ENCODE assay signal across 15 cellular contexts in the genomic region with DNA sequence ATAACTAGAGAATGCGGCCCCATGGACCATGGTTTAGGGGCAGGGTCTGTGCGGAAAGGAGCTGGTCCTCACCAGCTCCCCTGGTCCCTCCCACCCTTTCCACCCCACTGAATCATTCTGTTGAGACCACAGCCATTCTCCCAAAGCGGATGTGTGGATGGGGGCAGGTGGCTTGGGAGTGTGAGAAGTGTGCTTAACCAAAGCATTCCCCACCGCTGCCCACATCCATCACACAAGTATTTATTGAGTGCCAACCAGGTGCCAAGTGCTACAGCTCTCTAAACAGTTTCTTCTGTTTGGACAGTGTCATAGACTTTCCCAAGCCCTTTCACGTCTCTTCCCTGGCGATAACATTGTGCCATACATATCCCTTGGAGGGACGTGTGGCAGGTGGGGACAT. TPM values are rescaled to one million over a fixed set of nuclear protein-coding genes. Genes with fewer than 3 reads are reported as not detected.
DNase-seq lines count a peak whose midpoint lies in the region; ATAC-seq and TF ChIP-seq lines count a peak whose summit lies in the region.
"Had no signal": no experiment of that assay in that cellular context is flagged by ENCODE, and none has a peak within 500 bp of the region (broad histone marks: within the 10 kb centered on the region; RNA-seq: fewer than 3 reads in every experiment).

No MANE protein-coding gene starts in this region.

- TF ChIP-seq CTCF in SK-N-SH (IDR thresholded peaks at IDR 0.05) (no peak), transverse colon (IDR thresholded peaks at IDR 0.05) (no peak), CD14-positive monocyte (IDR thresholded peaks at IDR 0.05) (no peak)

- peak overlapping the region; percentile 90 to 98 for H3K27ac ChIP-seq in SK-N-SH (ENCODE audit: low read depth in 2 of 2, low read length in 1 of 2)
- H3K27ac ChIP-seq in mesodermal cell (ENCODE audit: low read depth, low read length, severe bottlenecking), result peak overlapping the region; percentile 87
- H3K27ac ChIP-seq in transverse colon, result peak overlapping the region; percentile 83 to 96 (median 85)

- TF ChIP-seq POLR2A in transverse colon (IDR thresholded peaks at IDR 0.05), result no peak

- WGBS in SK-N-SH (ENCODE audit: low lambda C conversion rate), result 84% methylated on average over 7 of the region's 7 CpGs
- 94 to 96% methylated on average over 3 to 5 of the region's 7 CpGs for WGBS in mesodermal cell (ENCODE audit: insufficient coverage in 2 of 2), 2 experiments
- WGBS in transverse colon (ENCODE audit: low coverage in 1 of 2), 2 donors, result 60 to 74% methylated on average over 3 to 7 of the region's 7 CpGs

- no peak overlapping the region for H3K4me3 ChIP-seq in SK-N-SH (ENCODE audit: low read depth in 2 of 2, low read length in 1 of 2)
- peak overlapping the region; percentile 4 for H3K4me3 ChIP-seq in adipocyte (ENCODE audit: low read length)
- H3K4me3 ChIP-seq in mesodermal cell (ENCODE audit: extremely low read depth, insufficient read depth, low read length, poor library complexity, severe bottlenecking), result no peak overlapping the region
- H3K4me3 ChIP-seq in transverse colon, result no peak overlapping the region
- no peak overlapping the region for H3K4me3 ChIP-seq in HAP-1
- H3K4me3 ChIP-seq: skin epidermis had no signal

- H3K36me3 Mint-ChIP-seq in CD14-positive monocyte, result no peaks in the 10 kb centered on the region

- H3K4me1 ChIP-seq in SK-N-SH (ENCODE audit: control insufficient read depth in 1 of 2, insufficient read depth in 2 of 2, low read depth in 1 of 2, low read length in 1 of 2) (peaks cover 29 to 38% of the 10 kb centered on the region in 2 experiments), adipocyte (ENCODE audit: control insufficient read depth, insufficient read depth, low read length) (peaks cover 28% of the 10 kb centered on the region), mesodermal cell (ENCODE audit: control insufficient read depth, insufficient read depth, low read length, poor library complexity, severe bottlenecking) (peaks cover 43% of the 10 kb centered on the region), transverse colon (peaks cover 0 to 14% (median 3%) of the 10 kb centered on the region in 4 donors), HAP-1 (no peaks in the 10 kb centered on the region)

- H4K20me1 ChIP-seq in SK-N-SH (ENCODE audit: insufficient read depth), result no peaks in the 10 kb centered on the region

- DNase-seq in SK-N-SH, result no peak
- DNase-seq in adipocyte (ENCODE audit: low read depth), result no peak
- no peak for DNase-seq in transverse colon
- no peak for DNase-seq in CD14-positive monocyte (ENCODE audit: low spot score)
- DNase-seq in NCI-H526 (lab: John Stamatoyannopoulos, UW), result no peak
- no peak for DNase-seq in HAP-1 (ENCODE audit: low spot score in 2 of 2)
- DNase-seq: 8988T; activated effector memory CD4-positive, alpha-beta T cell treated with anti-CD3 and anti-CD28 coated beads, Interleukin-2, amount 50 U/mL, for 16 hours; cerebellar nuclear complex; NCI-H187 had no signal

- 0 out of 2 replicates have a peak, but pooled peaks cover 9% of the 10 kb centered on the region for H3K79me2 ChIP-seq in SK-N-SH (ENCODE audit: insufficient read depth)

- intact Hi-C loops in transverse colon (cut with DNase I; ENCODE audit: low total_unique reads), result loop anchor here (5.0 kb wide), 1 partner anchor 47 kb away; no protein-coding TSS in a partner anchor
- intact Hi-C loops in CD14-positive monocyte (cut with micrococcal nuclease), result no loop called here

- H3K36me3 ChIP-seq in SK-N-SH (replicated peaks in 1 of 2; ENCODE audit: control insufficient read depth in 1 of 2, insufficient read depth in 2 of 2, low read length in 1 of 2), result peaks cover 33 to 44% of the 10 kb centered on the region in 2 experiments
- no peaks in the 10 kb centered on the region for H3K36me3 ChIP-seq in adipocyte (ENCODE audit: control insufficient read depth, insufficient read depth, low read length, severe bottlenecking)
- H3K36me3 ChIP-seq in mesodermal cell (ENCODE audit: control insufficient read depth, insufficient read depth, low read length), result peaks cover 38% of the 10 kb centered on the region
- H3K36me3 ChIP-seq in transverse colon, result no peaks in the 10 kb centered on the region
- 0 out of 2 replicates have a peak, but pooled peaks cover under 1% of the 10 kb centered on the region for H3K36me3 ChIP-seq in HAP-1 (replicated peaks)

- no peaks in the 10 kb centered on the region for H3K9me2 ChIP-seq in SK-N-SH

- H3K9me3 Mint-ChIP-seq in CD14-positive monocyte, result peaks cover 0 to under 1% (median 0%) of the 10 kb centered on the region in 7 donors
- H3K9me3 Mint-ChIP-seq: IgD-negative memory B cell had no signal

- H3K27ac Mint-ChIP-seq in CD14-positive monocyte, result peak overlapping the region in 1 of 7 donors; percentile 15
- H3K27ac Mint-ChIP-seq: IgD-negative memory B cell had no signal

- H3K4me3 Mint-ChIP-seq in CD14-positive monocyte, result no peak overlapping the region
- H3K4me3 Mint-ChIP-seq: IgD-negative memory B cell had no signal

- CTCF ChIA-PET in SK-N-SH (lab: Yijun Ruan, JAX), result interaction anchor here (0.8 to 10.9 kb wide), 10 partner anchors 13 to 159 kb away, joined by 3 to 159 read pairs (median 16); a partner anchor contains a TSS

- H3K27me3 ChIP-seq in SK-N-SH (ENCODE audit: insufficient read depth) (no peaks in the 10 kb centered on the region), adipocyte (replicated peaks; ENCODE audit: control insufficient read depth, insufficient read depth, low read length) (no peaks in the 10 kb centered on the region), transverse colon (peaks cover 20% of the 10 kb centered on the region), HAP-1 (ENCODE audit: low read depth) (no peaks in the 10 kb centered on the region)

- TF ChIP-seq RAD21 in SK-N-SH (IDR thresholded peaks at IDR 0.05; ENCODE audit: low read length), result no peak

- H2AFZ ChIP-seq in SK-N-SH (ENCODE audit: low read depth), result no peak overlapping the region

- in situ Hi-C loops in transverse colon (cut with MboI; ENCODE audit: low pct_ligation_motif_present in 1 of 4, low pct_unique_long_range_greater_than_20kb in 1 of 4, low sequenced_read_pairs in 3 of 4) (no loop called here), HAP-1 (cut with MboI; ENCODE audit: low sequenced_read_pairs) (no loop called here)

- H3K9me3 ChIP-seq in SK-N-SH (no peaks in the 10 kb centered on the region), adipocyte (ENCODE audit: control insufficient read depth, low read length) (no peaks in the 10 kb centered on the region), mesodermal cell (ENCODE audit: control insufficient read depth, low read length) (no peaks in the 10 kb centered on the region), transverse colon (no peaks in the 10 kb centered on the region), HAP-1 (no peaks in the 10 kb centered on the region)

- H3K9ac ChIP-seq in SK-N-SH (no peak overlapping the region), adipocyte (ENCODE audit: low read length) (peak overlapping the region; percentile 86)

- H3K4me2 ChIP-seq in SK-N-SH, result peak overlapping the region; percentile 72

- no peak for TF ChIP-seq EP300 in SK-N-SH (IDR thresholded peaks at IDR 0.05; ENCODE audit: borderline replicate concordance in 1 of 2, low read depth in 1 of 2, low read length in 1 of 2)
- TF ChIP-seq EP300 in transverse colon (IDR thresholded peaks at IDR 0.05; ENCODE audit: low read depth), result peak; percentile 2

- H3K27me3 Mint-ChIP-seq in CD14-positive monocyte (ENCODE audit: low read depth in 3 of 3), result peaks cover 24 to 28% (median 25%) of the 10 kb centered on the region in 3 donors

- POLR2A ChIA-PET in SK-N-SH (lab: Yijun Ruan, JAX), result interaction anchor here (1.3 to 1.8 kb wide), 5 partner anchors 18 to 75 kb away, joined by 3 to 8 read pairs (median 5); no protein-coding TSS in a partner anchor

- H3K4me1 Mint-ChIP-seq in CD14-positive monocyte, result peaks cover 8% of the 10 kb centered on the region

- H3F3A ChIP-seq in SK-N-SH (replicated peaks; ENCODE audit: insufficient read depth), result peaks cover 23% of the 10 kb centered on the region

- no peak for ATAC-seq in SK-N-SH treated with all-trans-retinoic acid at 6 μM for 48 hours

TF ChIP-seq in SK-N-SH, 30 proteins besides CTCF, POLR2A, EP300 and RAD21 (continues in another document):
- TF ChIP-seq GABPA (IDR thresholded peaks at IDR 0.05; ENCODE audit: low read depth) (no peak), NRF1 (IDR thresholded peaks at IDR 0.05; ENCODE audit: low read depth, low read length) (no peak), FOSL2 (IDR thresholded peaks at IDR 0.05; ENCODE audit: borderline replicate concordance, low read depth) (no peak), RXRA (IDR thresholded peaks at IDR 0.05; ENCODE audit: borderline replicate concordance, low read depth) (no peak), POLR2AphosphoS5 (IDR thresholded peaks at IDR 0.05; ENCODE audit: low read depth, low read length) (no peak), JUND (IDR thresholded peaks at IDR 0.05) (no peak)

TF ChIP-seq in SK-N-SH treated with all-trans-retinoic acid at 6 μM for 48 hours, 23 proteins besides CTCF, POLR2A, EP300 and RAD21 (continues in another document):
- TF ChIP-seq OSR1 (CRISPR knock-in tag; IDR thresholded peaks at IDR 0.05) (no peak), PPARA (CRISPR knock-in tag; IDR thresholded peaks at IDR 0.05; ENCODE audit: borderline replicate concordance) (no peak), SNAI2 (CRISPR knock-in tag; IDR thresholded peaks at IDR 0.05) (no peak)

RNA-seq across cellular contexts. Expression of a gene that starts 19.6 kb away (rescaled TPM):
- 98.3 and 107 TPM in 2 replicates for polyA plus RNA-seq in SK-N-SH (2012; rRNA removed)
- polyA plus RNA-seq in SK-N-SH (2012; cell fraction: cytosol; rRNA removed), result 27.8 and 36.3 TPM in 2 replicates
- polyA plus RNA-seq in SK-N-SH (2012; cell fraction: nucleus; rRNA removed), result 717 and 872 TPM in 2 replicates
- polyA plus RNA-seq in mesodermal cell (2013, experiment 1 of 2), result 46.3 TPM
- polyA plus RNA-seq in mesodermal cell (2013, experiment 2 of 2), result 41.5 TPM
- total RNA-seq in transverse colon, result 10 to 100 TPM; 26.5 to 95.8 (median 48.5) TPM
- polyA plus RNA-seq in CD14-positive monocyte, result not detected
- polyA plus RNA-seq: IgD-negative memory B cell had no signal

RNA-seq across cellular contexts. Expression of a gene that starts 36.0 kb away (rescaled TPM):
- 0.21 and 0.28 TPM in 2 replicates for polyA plus RNA-seq in SK-N-SH (2012; rRNA removed)
- polyA plus RNA-seq in SK-N-SH (2012; cell fraction: cytosol; rRNA removed), result 0.18 and 0.20 TPM in 2 replicates
- polyA plus RNA-seq in SK-N-SH (2012; cell fraction: nucleus; rRNA removed), result 0.07 and 0.26 TPM in 2 replicates
- 4.8 TPM for polyA plus RNA-seq in mesodermal cell (2013, experiment 1 of 2)
- 5.1 TPM for polyA plus RNA-seq in mesodermal cell (2013, experiment 2 of 2)
- total RNA-seq in transverse colon, result over 10,000 TPM in 1 of 4 donors, 1,000 to 10,000 TPM in 2, 100 to 1,000 TPM in 1; 1,000 to 12,373 (median 1,519) TPM
- polyA plus RNA-seq in CD14-positive monocyte, result 1 to 10 TPM; 2.4 TPM
- total RNA-seq: T-helper 1 cell treated with Interleukin-12 subunit alpha and Interleukin-12 subunit beta and Interleukin-4 antibody, amounts not matched to agents 30 ng/mL and 1 ng/mL, for 36 hours had no signal
- polyA plus RNA-seq: IgD-negative memory B cell had no signal

RNA-seq across cellular contexts. Expression of a gene that starts 44.5 kb away (rescaled TPM):
- polyA plus RNA-seq in SK-N-SH (2012; rRNA removed) (61.3 and 75.1 TPM in 2 replicates), CD14-positive monocyte (10 to 100 TPM; 35.5 to 35.9 TPM)
- 27.7 and 39.9 TPM in 2 replicates for polyA plus RNA-seq in SK-N-SH (2012; cell fraction: cytosol; rRNA removed)
- 157 and 170 TPM in 2 replicates for polyA plus RNA-seq in SK-N-SH (2012; cell fraction: nucleus; rRNA removed)
- 37.9 TPM for polyA plus RNA-seq in mesodermal cell (2013, experiment 1 of 2)
- 33.5 TPM for polyA plus RNA-seq in mesodermal cell (2013, experiment 2 of 2)
- total RNA-seq in transverse colon, result 10 to 100 TPM; 25.1 to 41.1 (median 36.4) TPM

Comparison
In these comparisons a context has a peak if more than half of its experiments do, and no peak if none do; other contexts are left out.
1. RNA of a gene that starts 19.6 kb away (polyA plus RNA-seq): 27.8 to 872 TPM in SK-N-SH; not detected in CD14-positive monocyte; every median in the first group is over 10 times any median in the second.
2. Peak in every context shown above with its lines, with median percentiles within 50 percentile points of each other: H3K27ac ChIP-seq.